In the genomic region with DNA sequence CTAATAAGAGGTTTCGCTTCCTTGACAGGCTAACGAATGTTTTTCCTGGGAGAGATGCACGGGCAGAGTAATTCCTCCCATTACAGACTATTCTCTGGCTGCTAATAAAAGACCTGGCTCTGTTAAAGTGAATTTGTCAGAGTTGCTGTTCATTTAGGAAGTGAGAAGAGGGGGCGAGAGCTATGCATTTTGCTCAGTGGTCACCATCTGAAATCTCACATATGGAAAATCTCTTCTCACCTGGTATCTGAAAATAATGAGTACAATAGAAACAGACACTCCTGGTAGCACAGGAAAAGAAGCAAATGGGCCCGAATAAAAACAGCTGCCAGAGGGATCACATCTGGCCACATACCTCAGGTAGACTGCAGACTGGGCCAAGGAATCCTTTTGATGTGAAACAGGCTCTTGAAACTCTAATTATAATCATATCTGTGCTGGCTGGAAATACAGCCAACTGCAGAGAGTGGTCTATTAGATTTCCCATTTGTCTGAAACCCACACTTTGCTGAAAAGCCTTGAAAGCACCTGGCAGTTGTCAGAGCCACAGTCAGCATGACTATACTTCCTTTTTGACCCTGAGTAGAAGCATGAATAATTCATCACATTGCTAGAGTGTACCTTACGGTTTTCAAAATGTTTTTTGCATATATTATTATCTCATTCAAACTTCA, we compare ENCODE assay signal across 14 cellular contexts. TPM values are rescaled to one million over a fixed set of nuclear protein-coding genes. Genes with fewer than 3 reads are reported as not detected.
DNase-seq lines count a peak whose midpoint lies in the region; ATAC-seq and TF ChIP-seq lines count a peak whose summit lies in the region.
"Had no signal": no experiment of that assay in that cellular context is flagged by ENCODE, and none has a peak within 500 bp of the region (broad histone marks: within the 10 kb centered on the region; RNA-seq: fewer than 3 reads in every experiment).

No MANE protein-coding gene starts in this region.

- H3K56ac ChIP-seq in H9 (ENCODE audit: insufficient read length, low read depth, low read length) = no peak overlapping the region

- H2BK15ac ChIP-seq in H9 (ENCODE audit: low read depth, low read length) = no peak overlapping the region

- DNase-seq in activated T-cell treated with anti-CD3 and anti-CD28 coated beads, Interleukin-2, amount 50 U/mL, for 72 hours = no peak
- no peak for DNase-seq in activated T-cell treated with anti-CD3 and anti-CD28 coated beads, Interleukin-2, amount 50 U/mL, for 1 hour
- DNase-seq in H9 (no peak), GM19238 (ENCODE audit: insufficient read length, low spot score) (no peak), HK-2 (ENCODE audit: unreplicated experiment) (no peak), HUDEP-2 (lab: John Stamatoyannopoulos, UW; ENCODE audit: unreplicated experiment in 76 of 76) (no peak)
- DNase-seq: activated CD4-positive, CD25-positive, alpha-beta regulatory T cell; activated naive CD4-positive, alpha-beta T cell treated with anti-CD3 and anti-CD28 coated beads for 36 hours; DMS79 treated with DMSO at 0.1 percent for 48 hours; Kasumi-1; mesenchymal stem cell; NCI-H2081 treated with DMSO at 0.1 percent for 48 hours had no signal

- H3K4me2 ChIP-seq in H9 (ENCODE audit: insufficient read depth, insufficient read length, low read length) = no peak overlapping the region

- H2AK5ac ChIP-seq in H9 (ENCODE audit: insufficient read length, low read length) = no peak overlapping the region

- H3K36me3 Mint-ChIP-seq in activated T-cell treated with anti-CD3 and anti-CD28 coated beads, Interleukin-2, amount 50 U/mL, for 72 hours (ENCODE audit: insufficient read depth in 2 of 2) = peaks cover 3 to 6% of the 10 kb centered on the region in 2 donors
- H3K36me3 Mint-ChIP-seq in H9 (ENCODE audit: insufficient read depth in 1 of 3, low read depth in 3 of 3) = no peaks in the 10 kb centered on the region
- no peaks in the 10 kb centered on the region for H3K36me3 Mint-ChIP-seq in activated T-helper 17 cell treated with anti-CD3 and anti-CD28 coated beads, Interleukin-2, amount 50 U/mL, for 72 hours (ENCODE audit: low read depth)
- H3K36me3 Mint-ChIP-seq in stimulated activated memory B cell treated with anti-CD40 and anti-IgM and Interleukin-4, amounts not matched to agents 10 μg/mL and 1 μg/mL and 100 μg/mL, for 72 hours = no peaks in the 10 kb centered on the region

- no peaks in the 10 kb centered on the region for H3K9me3 Mint-ChIP-seq in activated T-cell treated with anti-CD3 and anti-CD28 coated beads, Interleukin-2, amount 50 U/mL, for 72 hours
- H3K9me3 Mint-ChIP-seq in H9 = no peaks in the 10 kb centered on the region
- no peaks in the 10 kb centered on the region for H3K9me3 Mint-ChIP-seq in activated T-helper 17 cell treated with anti-CD3 and anti-CD28 coated beads, Interleukin-2, amount 50 U/mL, for 72 hours
- peaks cover 2% of the 10 kb centered on the region for H3K9me3 Mint-ChIP-seq in stimulated activated memory B cell treated with anti-CD40 and anti-IgM and Interleukin-4, amounts not matched to agents 10 μg/mL and 1 μg/mL and 100 μg/mL, for 72 hours
- H3K9me3 Mint-ChIP-seq: activated naive CD4-positive, alpha-beta T cell treated with anti-CD3 and anti-CD28 coated beads for 36 hours had no signal

- H3K4me3 Mint-ChIP-seq in activated T-cell treated with anti-CD3 and anti-CD28 coated beads, Interleukin-2, amount 50 U/mL, for 72 hours = peak overlapping the region; percentile 56 to 84
- H3K4me3 Mint-ChIP-seq in H9 = no peak overlapping the region
- no peak overlapping the region for H3K4me3 Mint-ChIP-seq in activated T-helper 17 cell treated with anti-CD3 and anti-CD28 coated beads, Interleukin-2, amount 50 U/mL, for 72 hours
- H3K4me3 Mint-ChIP-seq in stimulated activated memory B cell treated with anti-CD40 and anti-IgM and Interleukin-4, amounts not matched to agents 10 μg/mL and 1 μg/mL and 100 μg/mL, for 72 hours = no peak overlapping the region
- H3K4me3 Mint-ChIP-seq: activated naive CD4-positive, alpha-beta T cell treated with anti-CD3 and anti-CD28 coated beads for 36 hours had no signal

- no peaks in the 10 kb centered on the region for H3K79me1 ChIP-seq in H9 (ENCODE audit: insufficient read depth, low read depth, low read length, poor library complexity, severe bottlenecking)

- no peaks in the 10 kb centered on the region for H3K9me3 ChIP-seq in H9 (ENCODE audit: control insufficient read depth, low read depth, low read length)

- peak; percentile 34 to 36 for ATAC-seq in activated T-cell treated with anti-CD3 and anti-CD28 coated beads, Interleukin-2, amount 50 U/mL, for 72 hours (replicated peaks in 1 of 2)
- ATAC-seq in activated T-helper 17 cell treated with anti-CD3 and anti-CD28 coated beads, Interleukin-2, amount 50 U/mL, for 72 hours (replicated peaks) = peak; percentile 69
- ATAC-seq in stimulated activated memory B cell treated with anti-CD40 and anti-IgM and Interleukin-4, amounts not matched to agents 10 μg/mL and 1 μg/mL and 100 μg/mL, for 72 hours = peak; percentile 43

- H3K4me1 Mint-ChIP-seq in activated T-cell treated with anti-CD3 and anti-CD28 coated beads, Interleukin-2, amount 50 U/mL, for 72 hours (ENCODE audit: low read depth) = peaks cover 66% of the 10 kb centered on the region
- peaks cover 11 to 14% of the 10 kb centered on the region in 2 experiments for H3K4me1 Mint-ChIP-seq in H9
- peaks cover 20% of the 10 kb centered on the region for H3K4me1 Mint-ChIP-seq in activated T-helper 17 cell treated with anti-CD3 and anti-CD28 coated beads, Interleukin-2, amount 50 U/mL, for 72 hours
- peaks cover 13% of the 10 kb centered on the region for H3K4me1 Mint-ChIP-seq in stimulated activated memory B cell treated with anti-CD40 and anti-IgM and Interleukin-4, amounts not matched to agents 10 μg/mL and 1 μg/mL and 100 μg/mL, for 72 hours

- H3K9ac ChIP-seq in H9 (ENCODE audit: extremely low read depth, insufficient read length, low read length) = no peak overlapping the region

- H3K27me3 Mint-ChIP-seq in activated T-cell treated with anti-CD3 and anti-CD28 coated beads, Interleukin-2, amount 50 U/mL, for 72 hours (ENCODE audit: low read depth) = no peaks in the 10 kb centered on the region
- H3K27me3 Mint-ChIP-seq in H9 (ENCODE audit: low read depth) = no peaks in the 10 kb centered on the region
- no peaks in the 10 kb centered on the region for H3K27me3 Mint-ChIP-seq in activated T-helper 17 cell treated with anti-CD3 and anti-CD28 coated beads, Interleukin-2, amount 50 U/mL, for 72 hours
- no peaks in the 10 kb centered on the region for H3K27me3 Mint-ChIP-seq in stimulated activated memory B cell treated with anti-CD40 and anti-IgM and Interleukin-4, amounts not matched to agents 10 μg/mL and 1 μg/mL and 100 μg/mL, for 72 hours

- no CpG with 5 or more reads among the region's 6 CpGs for WGBS in H9 (ENCODE audit: extremely low coverage, insufficient read length, low lambda C conversion rate)

- peak overlapping the region; percentile 97 for H3K27ac Mint-ChIP-seq in activated T-cell treated with anti-CD3 and anti-CD28 coated beads, Interleukin-2, amount 50 U/mL, for 72 hours
- no peak overlapping the region for H3K27ac Mint-ChIP-seq in H9
- peak overlapping the region; percentile 50 for H3K27ac Mint-ChIP-seq in activated T-helper 17 cell treated with anti-CD3 and anti-CD28 coated beads, Interleukin-2, amount 50 U/mL, for 72 hours
- peak overlapping the region; percentile 50 for H3K27ac Mint-ChIP-seq in stimulated activated memory B cell treated with anti-CD40 and anti-IgM and Interleukin-4, amounts not matched to agents 10 μg/mL and 1 μg/mL and 100 μg/mL, for 72 hours
- H3K27ac Mint-ChIP-seq: activated naive CD4-positive, alpha-beta T cell treated with anti-CD3 and anti-CD28 coated beads for 36 hours had no signal

- no peaks in the 10 kb centered on the region for H3K79me2 ChIP-seq in H9 (ENCODE audit: insufficient read depth, low read length)

- no peaks in the 10 kb centered on the region for H3K27me3 ChIP-seq in H9 (ENCODE audit: insufficient read depth, low read length)

- H2AFZ ChIP-seq in H9 (ENCODE audit: low read length) = no peak overlapping the region

- no peak overlapping the region for H3K18ac ChIP-seq in H9 (ENCODE audit: insufficient read length, low read depth, low read length)

- no peak overlapping the region for H2BK120ac ChIP-seq in H9 (ENCODE audit: low read depth, low read length, poor library complexity, severe bottlenecking)

- no peak overlapping the region for H2BK12ac ChIP-seq in H9 (ENCODE audit: insufficient read length, low read depth, low read length)

- H3K4ac ChIP-seq in H9 (ENCODE audit: low read depth, low read length) = no peak overlapping the region

- no peak overlapping the region for H4K8ac ChIP-seq in H9 (replicated peaks; ENCODE audit: insufficient read length, low read depth, low read length)

- H3T11ph ChIP-seq in H9 (ENCODE audit: low read length) = no peak overlapping the region

- no peak overlapping the region for H3K14ac ChIP-seq in H9 (ENCODE audit: insufficient read depth, low read length)

- no peaks in the 10 kb centered on the region for H4K20me1 ChIP-seq in H9 (ENCODE audit: control insufficient read depth, insufficient read depth, insufficient read length)

- H3K23ac ChIP-seq in H9 (ENCODE audit: insufficient read length, low read depth, low read length) = no peak overlapping the region

- H2BK5ac ChIP-seq in H9 (ENCODE audit: insufficient read length, low read length) = no peak overlapping the region

- H3K27ac ChIP-seq in H9 (ENCODE audit: insufficient read length, low read depth, low read length) = no peak overlapping the region

- no peak overlapping the region for H4K91ac ChIP-seq in H9 (ENCODE audit: insufficient read length, low read depth, low read length)

- TF ChIP-seq CTCF in H9 (conservative IDR thresholded peaks at IDR 0.05) = no peak

- H3K4me1 ChIP-seq in H9 (ENCODE audit: insufficient read depth, low read length) = 0 out of 2 replicates have a peak, but pooled peaks cover 5% of the 10 kb centered on the region

- no peak overlapping the region for H4K5ac ChIP-seq in H9 (ENCODE audit: insufficient read length, low read depth, low read length)

- H2BK20ac ChIP-seq in H9 (ENCODE audit: low read depth, low read length, poor library complexity, severe bottlenecking) = peak overlapping the region; percentile 78

- H3K23me2 ChIP-seq in H9 (ENCODE audit: insufficient read length, low read depth, low read length, poor library complexity, severe bottlenecking) = peaks cover 3% of the 10 kb centered on the region

RNA-seq across cellular contexts. Expression of a gene that starts 33.6 kb away (rescaled TPM):
- total RNA-seq in activated T-cell treated with anti-CD3 and anti-CD28 coated beads, Interleukin-2, amount 50 U/mL, for 72 hours = 10 to 100 TPM; 18.8 to 23.5 TPM
- total RNA-seq in H9 (2021) = 0.39 TPM in 1 of 2 replicates, not detected in the other
- total RNA-seq in activated T-helper 17 cell treated with anti-CD3 and anti-CD28 coated beads, Interleukin-2, amount 50 U/mL, for 72 hours = 1 to 10 TPM; 1.4 to 2.9 TPM

Comparison
In these comparisons a context has a peak if more than half of its experiments do, and no peak if none do; other contexts are left out.
1. H3K27ac Mint-ChIP-seq: peak in activated T-cell treated with anti-CD3 and anti-CD28 coated beads, Interleukin-2, amount 50 U/mL, for 72 hours (single experiment), activated T-helper 17 cell treated with anti-CD3 and anti-CD28 coated beads, Interleukin-2, amount 50 U/mL, for 72 hours (single experiment) and stimulated activated memory B cell treated with anti-CD40 and anti-IgM and Interleukin-4, amounts not matched to agents 10 μg/mL and 1 μg/mL and 100 μg/mL, for 72 hours (single experiment); none in H9 (0 of 3).
2. H3K4me3 Mint-ChIP-seq: peak in activated T-cell treated with anti-CD3 and anti-CD28 coated beads, Interleukin-2, amount 50 U/mL, for 72 hours (2 of 2); none in H9 (0 of 2), activated T-helper 17 cell treated with anti-CD3 and anti-CD28 coated beads, Interleukin-2, amount 50 U/mL, for 72 hours (single experiment) and stimulated activated memory B cell treated with anti-CD40 and anti-IgM and Interleukin-4, amounts not matched to agents 10 μg/mL and 1 μg/mL and 100 μg/mL, for 72 hours (single experiment).
3. RNA of a gene that starts 33.6 kb away (total RNA-seq): 18.8 to 23.5 TPM in activated T-cell treated with anti-CD3 and anti-CD28 coated beads, Interleukin-2, amount 50 U/mL, for 72 hours; 1.4 to 2.9 TPM in activated T-helper 17 cell treated with anti-CD3 and anti-CD28 coated beads, Interleukin-2, amount 50 U/mL, for 72 hours and 0.39 TPM in H9; every median in the first group is over 4 times any median in the second.
4. Peak in every context shown above with its lines, with median percentiles within 50 percentile points of each other: ATAC-seq.